In genomic region chr1:151906324-151906645, GRCh38 we compare ENCODE assay signal across 14 cellular contexts. TPM values are rescaled to one million over a fixed set of nuclear protein-coding genes. Genes with fewer than 3 reads are reported as not detected.
"Had no signal": no experiment of that assay in that cellular context is flagged by ENCODE, and none has a peak within 500 bp of the region (broad histone marks: within the 10 kb centered on the region; RNA-seq: fewer than 3 reads in every experiment).

No MANE protein-coding gene starts in this region.

RNA-seq across cellular contexts. Expression of gene THEM5, which starts 52.8 kb away (rescaled TPM):
- total RNA-seq: fibroblast of lung, frontal cortex, glomerular endothelial cell, left lobe of liver, mammary epithelial cell, mesothelial cell of epicardium, mucosa of gallbladder, myocyte, occipital lobe, progenitor cell of endocrine pancreas, upper lobe of right lung had no signal
- polyA plus RNA-seq: fibroblast of lung, heart left ventricle, mammary epithelial cell, pancreas, small intestine had no signal
